1 cellular context compared by ENCODE assay signal in genomic region chr13:50357586-50358118, GRCh38.
TF ChIP-seq lines count a peak whose summit lies in the region.

No MANE protein-coding gene starts in this region.

TF ChIP-seq in HEK293, 187 proteins besides CTCF, POLR2A, EP300 and RAD21 (continued from another document and continues in another):
- TF ChIP-seq ZBTB10 (tag by site-specific recombination; IDR thresholded peaks at IDR 0.05) (no peak), ZNF701 (tag by site-specific recombination; IDR thresholded peaks at IDR 0.05) (no peak), ATF2 (tag by site-specific recombination; IDR thresholded peaks at IDR 0.05; ENCODE audit: low read depth) (peak; percentile 97), ZSCAN23 (tag by site-specific recombination; IDR thresholded peaks at IDR 0.05) (peak; percentile 90; the same call in 1 of the 2 replicates), ZNF843 (tag by site-specific recombination; IDR thresholded peaks at IDR 0.05) (peak; percentile 90), MYNN (tag by site-specific recombination; IDR thresholded peaks at IDR 0.05; ENCODE audit: borderline replicate concordance) (peak; percentile 96), ZNF175 (tag by site-specific recombination; IDR thresholded peaks at IDR 0.05) (no peak), YY2 (tag by site-specific recombination; IDR thresholded peaks at IDR 0.05) (no peak), ZNF26 (tag by site-specific recombination; IDR thresholded peaks at IDR 0.05) (no peak), PRDM1 (tag by site-specific recombination; IDR thresholded peaks at IDR 0.05) (peak; percentile 74), INSM2 (tag by site-specific recombination; IDR thresholded peaks at IDR 0.05) (peak; percentile 97), EGR2 (tag by site-specific recombination; IDR thresholded peaks at IDR 0.05; ENCODE audit: low read depth) (no peak), ZBTB6 (tag by site-specific recombination; IDR thresholded peaks at IDR 0.05) (no peak), ZNF248 (tag by site-specific recombination; IDR thresholded peaks at IDR 0.05) (no peak), ZNF280D (tag by site-specific recombination; IDR thresholded peaks at IDR 0.05) (no peak), ZNF138 (tag by site-specific recombination; IDR thresholded peaks at IDR 0.05; ENCODE audit: borderline replicate concordance) (no peak), ZNF626 (tag by site-specific recombination; IDR thresholded peaks at IDR 0.05) (no peak), BCL6B (tag by site-specific recombination; IDR thresholded peaks at IDR 0.05) (no peak), ZNF518A (tag by site-specific recombination; conservative IDR thresholded peaks at IDR 0.05; ENCODE audit: low read depth) (peak; percentile 42; the same call in 1 of the 2 replicates), ZNF830 (tag by site-specific recombination; IDR thresholded peaks at IDR 0.05; ENCODE audit: low read depth) (no peak), KLF16 (tag by site-specific recombination; IDR thresholded peaks at IDR 0.05) (no peak), ZNF658 (tag by site-specific recombination; IDR thresholded peaks at IDR 0.05) (no peak), SCRT1 (tag by site-specific recombination; IDR thresholded peaks at IDR 0.05; ENCODE audit: borderline replicate concordance) (no peak), ZNF324 (tag by site-specific recombination; IDR thresholded peaks at IDR 0.05) (peak; percentile 98), ZNF266 (tag by site-specific recombination; IDR thresholded peaks at IDR 0.05; ENCODE audit: low read depth) (no peak), ZNF10 (tag by site-specific recombination; IDR thresholded peaks at IDR 0.05) (no peak), PATZ1 (tag by site-specific recombination; IDR thresholded peaks at IDR 0.05) (peak; percentile 77), ZFP37 (tag by site-specific recombination; IDR thresholded peaks at IDR 0.05) (peak; percentile 87), ZNF239 (tag by site-specific recombination; IDR thresholded peaks at IDR 0.05) (no peak), ZNF704 (tag by site-specific recombination; IDR thresholded peaks at IDR 0.05) (no peak), TCF7L2 (IDR thresholded peaks at IDR 0.05; ENCODE audit: borderline replicate concordance, low read depth, low read length) (no peak), ZNF16 (tag by site-specific recombination; IDR thresholded peaks at IDR 0.05; ENCODE audit: low read depth) (no peak), ZNF211 (tag by site-specific recombination; IDR thresholded peaks at IDR 0.05; ENCODE audit: low read depth) (no peak)
